In genomic region chr12:7989827-7990491, GRCh38 we compare ENCODE assay signal across 7 cellular contexts. TPM values are rescaled to one million over a fixed set of nuclear protein-coding genes. Genes with fewer than 3 reads are reported as not detected.
DNase-seq lines count a peak whose midpoint lies in the region; ATAC-seq lines count a peak whose summit lies in the region.

No MANE protein-coding gene starts in this region.

- no peaks in the 10 kb centered on the region for H3K36me3 Mint-ChIP-seq in activated CD4-positive, alpha-beta memory T cell treated with anti-CD3 and anti-CD28 coated beads for 36 hours

- H3K27ac Mint-ChIP-seq in activated CD4-positive, alpha-beta memory T cell treated with anti-CD3 and anti-CD28 coated beads for 36 hours = peak overlapping the region; percentile 87

- peaks cover 40% of the 10 kb centered on the region for H3K4me1 Mint-ChIP-seq in activated CD4-positive, alpha-beta memory T cell treated with anti-CD3 and anti-CD28 coated beads for 36 hours (ENCODE audit: low read depth)

- H3K9me3 Mint-ChIP-seq in activated CD4-positive, alpha-beta memory T cell treated with anti-CD3 and anti-CD28 coated beads for 36 hours = no peaks in the 10 kb centered on the region

- POLR2A ChIA-PET in activated CD4-positive, alpha-beta memory T cell treated with anti-CD3 and anti-CD28 coated beads for 36 hours (lab: Charles Lee) = interaction anchor here (1.0 to 6.5 kb wide), 6 partner anchors 19 to 127 kb away, joined by 3 to 65 read pairs (median 4); partner anchors contain the start of gene SLC2A3

- ATAC-seq in HG03565 (IDR thresholded peaks at IDR 0.05; ENCODE audit: unreplicated experiment) = peak; percentile 53
- ATAC-seq in GM19023 (IDR thresholded peaks at IDR 0.05; ENCODE audit: unreplicated experiment) = no peak

- DNase-seq in activated CD4-positive, alpha-beta memory T cell treated with anti-CD3 and anti-CD28 coated beads for 36 hours = peak; percentile 90
- DNase-seq in cardiac septum (ENCODE audit: low spot score) = peak; percentile 91
- DNase-seq in stimulated activated CD8-positive, alpha-beta memory T cell treated with anti-CD3 and anti-CD28 coated beads, Interleukin-12 subunit alpha, Interleukin-12 subunit beta, amount 100 ng/mL, for 1 hour (ENCODE audit: low read depth) = peak; percentile 30
- no peak for DNase-seq in NCI-H524 treated with DMSO at 0.1 percent for 48 hours (lab: John Stamatoyannopoulos, UW)
- DNase-seq in C1 segment of cervical spinal cord (lab: John Stamatoyannopoulos, UW) = no peak

- H3K27me3 Mint-ChIP-seq in activated CD4-positive, alpha-beta memory T cell treated with anti-CD3 and anti-CD28 coated beads for 36 hours = no peaks in the 10 kb centered on the region

- intact Hi-C loops in activated CD4-positive, alpha-beta memory T cell treated with anti-CD3 and anti-CD28 coated beads for 36 hours (cut with micrococcal nuclease) = loop anchor here (1.0 kb wide), 4 partner anchors 19 to 54 kb away; partner anchors contain the start of gene SLC2A3
- intact Hi-C loops in cardiac septum (cut with DNase I) = loop anchor here (5.0 kb wide), 1 partner anchor 128 kb away; no protein-coding TSS in a partner anchor

- CTCF ChIA-PET in activated CD4-positive, alpha-beta memory T cell treated with anti-CD3 and anti-CD28 coated beads for 36 hours (lab: Charles Lee) = interaction anchor here (1.0 to 3.2 kb wide), 4 partner anchors 19 to 130 kb away, joined by 3 to 42 read pairs (median 6); partner anchors contain the start of gene SLC2A3

- peak overlapping the region; percentile 44 for H3K4me3 Mint-ChIP-seq in activated CD4-positive, alpha-beta memory T cell treated with anti-CD3 and anti-CD28 coated beads for 36 hours

RNA-seq across cellular contexts. Expression of gene FOXJ2, which starts 42.6 kb away (rescaled TPM):
- total RNA-seq in activated CD4-positive, alpha-beta memory T cell treated with anti-CD3 and anti-CD28 coated beads for 36 hours = 10 to 100 TPM; 16.7 to 17.1 TPM
- 25.1 TPM for total RNA-seq in cardiac septum

RNA-seq across cellular contexts. Expression of gene SLC2A3, which starts 54.0 kb away (rescaled TPM):
- 100 to 1,000 TPM; 310 to 315 TPM for total RNA-seq in activated CD4-positive, alpha-beta memory T cell treated with anti-CD3 and anti-CD28 coated beads for 36 hours
- total RNA-seq in cardiac septum = 23.5 TPM

Comparison
In these comparisons a context has a peak if more than half of its experiments do, and no peak if none do; other contexts are left out.
1. DNase-seq: peak in activated CD4-positive, alpha-beta memory T cell treated with anti-CD3 and anti-CD28 coated beads for 36 hours (single experiment), cardiac septum (single experiment) and stimulated activated CD8-positive, alpha-beta memory T cell treated with anti-CD3 and anti-CD28 coated beads, Interleukin-12 subunit alpha, Interleukin-12 subunit beta, amount 100 ng/mL, for 1 hour (single experiment); none in NCI-H524 treated with DMSO at 0.1 percent for 48 hours (single experiment) and C1 segment of cervical spinal cord (0 of 14).
2. RNA of gene SLC2A3, which starts 54.0 kb away (total RNA-seq): 310 to 315 TPM in activated CD4-positive, alpha-beta memory T cell treated with anti-CD3 and anti-CD28 coated beads for 36 hours; 23.5 TPM in cardiac septum (single experiment); every median in the first group is over 10 times any median in the second.